In genomic region chr14:24876996-24877395, GRCh38 we compare ENCODE assay signal across 18 cellular contexts.
"Had no signal": no experiment of that assay in that cellular context is flagged by ENCODE, and none has a peak within 500 bp of the region (broad histone marks: within the 10 kb centered on the region; RNA-seq: fewer than 3 reads in every experiment).

No MANE protein-coding gene starts in this region.

- H3K4me3 ChIP-seq: gastrocnemius medialis, heart right ventricle, pancreas, sigmoid colon, thyroid gland had no signal

- H3K9me3 Mint-ChIP-seq: endodermal cell; naive thymus-derived CD8-positive, alpha-beta T cell; stimulated activated memory B cell treated with anti-CD40 and anti-IgM and Interleukin-4, amounts not matched to agents 10 μg/mL and 1 μg/mL and 100 μg/mL, for 72 hours had no signal

- ATAC-seq: gastrocnemius medialis; naive thymus-derived CD8-positive, alpha-beta T cell; stimulated activated memory B cell treated with anti-CD40 and anti-IgM and Interleukin-4, amounts not matched to agents 10 μg/mL and 1 μg/mL and 100 μg/mL, for 72 hours had no signal

- H3K36me3 Mint-ChIP-seq: activated naive CD8-positive, alpha-beta T cell; naive thymus-derived CD8-positive, alpha-beta T cell; stimulated activated memory B cell treated with anti-CD40 and anti-IgM and Interleukin-4, amounts not matched to agents 10 μg/mL and 1 μg/mL and 100 μg/mL, for 72 hours had no signal

- H3K27me3 ChIP-seq: gastrocnemius medialis, heart right ventricle, neutrophil, pancreas, sigmoid colon, thyroid gland had no signal

- H3K4me3 Mint-ChIP-seq: activated naive CD8-positive, alpha-beta T cell; endodermal cell; naive thymus-derived CD8-positive, alpha-beta T cell; stimulated activated memory B cell treated with anti-CD40 and anti-IgM and Interleukin-4, amounts not matched to agents 10 μg/mL and 1 μg/mL and 100 μg/mL, for 72 hours had no signal

- H3K4me1 Mint-ChIP-seq: endodermal cell; stimulated activated memory B cell treated with anti-CD40 and anti-IgM and Interleukin-4, amounts not matched to agents 10 μg/mL and 1 μg/mL and 100 μg/mL, for 72 hours had no signal

- H3K27ac ChIP-seq: thyroid gland, VCaP had no signal

- DNase-seq: activated CD4-positive, alpha-beta T cell treated with anti-CD3 and anti-CD28 coated beads for 1 hour; activated CD4-positive, alpha-beta T cell treated with anti-CD3 and anti-CD28 coated beads, Interleukin-2, amount 50 U/mL, for 4 hours; endodermal cell; erythroblast; heart right ventricle; kidney glomerular epithelial cell; mesenchymal stem cell; naive thymus-derived CD8-positive, alpha-beta T cell; pancreas; sigmoid colon; stimulated activated CD4-positive, alpha-beta T cell treated with anti-CD3 and anti-CD28 coated beads, Interleukin-4, amount 100 ng/mL, for 4 hours; T-helper 2 cell; thyroid gland had no signal

- H3K27ac Mint-ChIP-seq: activated naive CD8-positive, alpha-beta T cell; endodermal cell; naive thymus-derived CD8-positive, alpha-beta T cell; stimulated activated memory B cell treated with anti-CD40 and anti-IgM and Interleukin-4, amounts not matched to agents 10 μg/mL and 1 μg/mL and 100 μg/mL, for 72 hours had no signal
